Comparison of ENCODE assay signal across 8 cellular contexts in genomic region chr4:74397748-74398426, GRCh38. TPM values are rescaled to one million over a fixed set of nuclear protein-coding genes. Genes with fewer than 3 reads are reported as not detected.
DNase-seq lines count a peak whose midpoint lies in the region; ATAC-seq and TF ChIP-seq lines count a peak whose summit lies in the region.

No MANE protein-coding gene starts in this region.

- CTCF ChIA-PET in OCI-LY7 (lab: Charles Lee; ENCODE audit: unreplicated experiment) = no interaction called here

- no peaks in the 10 kb centered on the region for H4K20me1 ChIP-seq in OCI-LY7 (ENCODE audit: insufficient read depth, low read length)

- TF ChIP-seq EP300 in transverse colon (IDR thresholded peaks at IDR 0.05; ENCODE audit: low read depth) = no peak

- no peaks in the 10 kb centered on the region for H3K36me3 ChIP-seq in left ventricle myocardium inferior
- H3K36me3 ChIP-seq in OCI-LY7 (ENCODE audit: insufficient read depth, low read length) = no peaks in the 10 kb centered on the region
- H3K36me3 ChIP-seq in transverse colon = no peaks in the 10 kb centered on the region

- in situ Hi-C loops in transverse colon (cut with MboI; ENCODE audit: low pct_ligation_motif_present in 1 of 4, low pct_unique_long_range_greater_than_20kb in 1 of 4, low sequenced_read_pairs in 3 of 4) = no loop called here

- H3K9me2 ChIP-seq in OCI-LY7 (ENCODE audit: insufficient read depth, low read length) = no peaks in the 10 kb centered on the region

- WGBS in transverse colon (ENCODE audit: low coverage in 1 of 2), 2 donors = 41 to 60% methylated on average over 5 to 6 of the region's 6 CpGs

- H3K27ac ChIP-seq in left ventricle myocardium inferior (replicated peaks) (no peak overlapping the region), OCI-LY7 (ENCODE audit: low read depth, low read length, poor library complexity, severe bottlenecking) (no peak overlapping the region), transverse colon (peak overlapping the region; percentile 42 to 57 (median 56))

- H3K4me3 ChIP-seq in left ventricle myocardium inferior = peak overlapping the region; percentile 23
- H3K4me3 ChIP-seq in OCI-LY7 (ENCODE audit: low read depth, low read length, poor library complexity, severe bottlenecking) = peak overlapping the region; percentile 44
- H3K4me3 ChIP-seq in fibroblast of mammary gland (ENCODE audit: control insufficient read depth, low read depth, low read length) = peak overlapping the region; percentile 12
- peak overlapping the region in 3 of 4 donors; percentile 18 to 44 (median 23) for H3K4me3 ChIP-seq in transverse colon

- ATAC-seq in HG02678 (IDR thresholded peaks at IDR 0.05; ENCODE audit: unreplicated experiment) = no peak
- no peak for ATAC-seq in GM18520 (IDR thresholded peaks at IDR 0.05; ENCODE audit: unreplicated experiment)

- BruUV-seq in OCI-LY7 (replicated peaks; lab: Mats Ljungman, UMichigan) = no TSS peak

- H2AFZ ChIP-seq in OCI-LY7 (ENCODE audit: low read length) = peak overlapping the region; percentile 71

- H3K4me1 ChIP-seq in left ventricle myocardium inferior (no peaks in the 10 kb centered on the region), OCI-LY7 (ENCODE audit: insufficient read depth, low read length, poor library complexity, severe bottlenecking) (no peaks in the 10 kb centered on the region), transverse colon (peaks cover 0 to 19% (median 7%) of the 10 kb centered on the region in 4 donors)

- H3K27me3 ChIP-seq in left ventricle myocardium inferior (ENCODE audit: low read depth) (no peaks in the 10 kb centered on the region), transverse colon (no peaks in the 10 kb centered on the region)

- H3K4me2 ChIP-seq in OCI-LY7 (ENCODE audit: low read length) = peak overlapping the region; percentile 50; the same call in 1 of the 2 replicates

- no peak for TF ChIP-seq POLR2A in transverse colon (IDR thresholded peaks at IDR 0.05)

- H3K79me2 ChIP-seq in OCI-LY7 (ENCODE audit: insufficient read depth, low read depth, low read length) = no peaks in the 10 kb centered on the region

- intact Hi-C loops in left ventricle myocardium inferior (cut with micrococcal nuclease) = no loop called here
- intact Hi-C loops in cardiac septum (cut with DNase I) = no loop called here
- intact Hi-C loops in OCI-LY7 (cut with micrococcal nuclease; ENCODE audit: unreplicated experiment) = no loop called here
- intact Hi-C loops in transverse colon (cut with DNase I; ENCODE audit: low total_unique reads) = no loop called here

- TF ChIP-seq CTCF in left ventricle myocardium inferior (IDR thresholded peaks at IDR 0.05; ENCODE audit: borderline replicate concordance) (no peak), OCI-LY7 (conservative IDR thresholded peaks at IDR 0.05; ENCODE audit: low read length) (no peak), fibroblast of mammary gland (conservative IDR thresholded peaks at IDR 0.05; ENCODE audit: control insufficient read depth, insufficient read depth, low read depth, low read length) (no peak), transverse colon (IDR thresholded peaks at IDR 0.05) (no peak)

- H3K9me3 ChIP-seq in left ventricle myocardium inferior (replicated peaks) (peaks cover 5% of the 10 kb centered on the region), OCI-LY7 (ENCODE audit: low read length) (no peaks in the 10 kb centered on the region), transverse colon (no peaks in the 10 kb centered on the region)

- no peak for DNase-seq in left ventricle myocardium inferior
- no peak for DNase-seq in cardiac septum (ENCODE audit: low spot score)
- DNase-seq in OCI-LY7 (ENCODE audit: low spot score) = no peak
- DNase-seq in fibroblast of mammary gland (ENCODE audit: low read depth) = no peak
- DNase-seq in transverse colon = no peak
- DNase-seq in amygdala (lab: John Stamatoyannopoulos, UW) = no peak

- POLR2A ChIA-PET in OCI-LY7 (lab: Charles Lee) = no interaction called here

RNA-seq across cellular contexts. Expression of gene EREG, which starts 32.9 kb away (rescaled TPM):
- total RNA-seq in left ventricle myocardium inferior (not detected), cardiac septum (0.05 TPM), OCI-LY7 (2022) (not detected in 2 replicates), transverse colon (1 to 10 TPM in 3 of 4 donors, not detected in 1; 1.2 to 4.0 (median 4.0) TPM)
- total RNA-seq in OCI-LY7 (2014; rRNA removed; shearing (Covaris generic)) = not detected in 2 replicates

RNA-seq across cellular contexts. Expression of gene AREG, which starts 47.0 kb away (rescaled TPM):
- total RNA-seq in left ventricle myocardium inferior (0.55 TPM), cardiac septum (7.8 TPM), OCI-LY7 (2022) (not detected in 2 replicates), transverse colon (10 to 100 TPM; 16.4 to 44.2 (median 27.1) TPM)
- total RNA-seq in OCI-LY7 (2014; rRNA removed; shearing (Covaris generic)) = not detected in 2 replicates

Comparison
In these comparisons a context has a peak if more than half of its experiments do, and no peak if none do; other contexts are left out.
1. H3K27ac ChIP-seq: peak in transverse colon (4 of 4); none in left ventricle myocardium inferior (single experiment) and OCI-LY7 (single experiment).
2. Peak in every context shown above with its lines, with median percentiles within 50 percentile points of each other: H3K4me3 ChIP-seq.